In genomic region chr1:6857831-6858230, GRCh38 we compare ENCODE assay signal across 20 cellular contexts.
DNase-seq lines count a peak whose midpoint lies in the region; ATAC-seq, FAIRE-seq and TF ChIP-seq lines count a peak whose summit lies in the region.
"Had no signal": no experiment of that assay in that cellular context is flagged by ENCODE, and none has a peak within 500 bp of the region (broad histone marks: within the 10 kb centered on the region; RNA-seq: fewer than 3 reads in every experiment).

No MANE protein-coding gene starts in this region.

- H3K4me1 ChIP-seq in GM12878 (ENCODE audit: control insufficient read depth, insufficient read depth, low read length), result peaks cover 22% of the 10 kb centered on the region
- peaks cover 0 to 22% (median 11%) of the 10 kb centered on the region in 12 donors for H3K4me1 ChIP-seq in heart left ventricle
- H3K4me1 ChIP-seq: BE2C had no signal

- BruUV-seq in GM12878 (replicated peaks; lab: Mats Ljungman, UMichigan), result TSS peak; percentile 4

- H3K4me1 Mint-ChIP-seq in HFFc6 (ENCODE audit: low read depth), result peaks cover 58% of the 10 kb centered on the region
- H3K4me1 Mint-ChIP-seq in osteocyte (ENCODE audit: unreplicated experiment), result peaks cover 49% of the 10 kb centered on the region
- no peaks in the 10 kb centered on the region for H3K4me1 Mint-ChIP-seq in activated CD4-positive, alpha-beta T cell treated with anti-CD3 and anti-CD28 coated beads, Interleukin-2, amount 10 ng/mL, durations not matched to agents 7 days and 5 days

- WGBS in GM12878 (ENCODE audit: insufficient coverage, insufficient replicate concordance, low lambda C conversion rate, missing lambda C conversion rate), result 83% methylated on average over 2 of the region's 2 CpGs
- WGBS in heart left ventricle, 4 donors, result 92 to 97% (median 95%) methylated on average over 2 of the region's 2 CpGs

- peak overlapping the region; percentile 11; the same call in 1 of the 2 replicates for H3K27ac Mint-ChIP-seq in HFFc6
- peak overlapping the region; percentile 55 for H3K27ac Mint-ChIP-seq in osteocyte (ENCODE audit: unreplicated experiment)
- no peak overlapping the region for H3K27ac Mint-ChIP-seq in activated CD4-positive, alpha-beta T cell treated with anti-CD3 and anti-CD28 coated beads, Interleukin-2, amount 10 ng/mL, durations not matched to agents 7 days and 5 days
- H3K27ac Mint-ChIP-seq: H9 had no signal

- H3K27ac ChIP-seq in GM12878 (ENCODE audit: control insufficient read depth, insufficient read depth), result no peak overlapping the region
- H3K27ac ChIP-seq in heart left ventricle, result no peak overlapping the region
- H3K27ac ChIP-seq: HL-60 had no signal

- H3K27me3 Mint-ChIP-seq in HFFc6 (ENCODE audit: insufficient read depth) (peaks cover 2% of the 10 kb centered on the region; the same call in 1 of the 2 replicates), osteocyte (ENCODE audit: unreplicated experiment) (no peaks in the 10 kb centered on the region)
- no peaks in the 10 kb centered on the region for H3K27me3 Mint-ChIP-seq in activated CD4-positive, alpha-beta T cell treated with anti-CD3 and anti-CD28 coated beads, Interleukin-2, amount 10 ng/mL, durations not matched to agents 7 days and 5 days
- H3K27me3 Mint-ChIP-seq: CD4-positive, CD25-positive, alpha-beta regulatory T cell had no signal

- SMC1A ChIA-PET in GM12878 (lab: Charles Lee; ENCODE audit: uncharacterized antibody, unreplicated experiment), result interaction anchor here (1.4 to 1.8 kb wide), 3 partner anchors 13 to 33 kb away, joined by 4 to 7 read pairs (median 5); no protein-coding TSS in a partner anchor

- H3K9me3 ChIP-seq in GM12878 (replicated peaks; ENCODE audit: control insufficient read depth, insufficient read depth, low read length) (no peaks in the 10 kb centered on the region), heart left ventricle (peaks cover 0 to 5% (median 0%) of the 10 kb centered on the region in 12 donors)
- H3K9me3 ChIP-seq: BE2C, Caco-2 had no signal

- in situ Hi-C loops in GM12878 (cut with MboI), result no loop called here

- FAIRE-seq in GM12878 (lab: Jason Lieb, UNC), result no peak
- FAIRE-seq: A204.1, D721Med, H1 had no signal

- CTCF ChIA-PET in GM12878 (lab: Yijun Ruan, JAX), result interaction anchor here (1.0 kb wide), 1 partner anchor 13 kb away, joined by 3 read pairs; no protein-coding TSS in a partner anchor
- CTCF ChIA-PET in activated CD4-positive, alpha-beta T cell treated with anti-CD3 and anti-CD28 coated beads, Interleukin-2, amount 10 ng/mL, durations not matched to agents 7 days and 5 days (lab: Charles Lee), result no interaction called here

- H3K27me3 ChIP-seq in GM12878 (replicated peaks in 1 of 2; ENCODE audit: control insufficient read depth in 2 of 2, insufficient read depth in 2 of 2, low read length in 1 of 2) (no peaks in the 10 kb centered on the region), heart left ventricle (no peaks in the 10 kb centered on the region)
- H3K27me3 ChIP-seq: BE2C had no signal

- peaks cover 5% of the 10 kb centered on the region; the same call in 1 of the 2 replicates for H3K79me2 ChIP-seq in GM12878 (ENCODE audit: control insufficient read depth, insufficient read depth, low read length)

- DNase-seq in HFFc6 (no peak), GM12878 (ENCODE audit: low read depth, low spot score) (no peak), osteocyte (ENCODE audit: extremely low spot score, unreplicated experiment) (no peak), iPS-NIHi7 (ENCODE audit: extremely low spot score) (no peak), heart left ventricle (no peak)
- DNase-seq in activated CD4-positive, alpha-beta T cell treated with anti-CD3 and anti-CD28 coated beads, Interleukin-2, amount 10 ng/mL, durations not matched to agents 7 days and 5 days, result no peak
- DNase-seq: ACHN; BE2C; C1 segment of cervical spinal cord; Caco-2; CD4-positive, CD25-positive, alpha-beta regulatory T cell; DMS153; DMS79; GDM1; H9; KBM-7 had no signal

- TF ChIP-seq RAD21 in GM12878 (IDR thresholded peaks at IDR 0.05; ENCODE audit: insufficient read depth, low read depth, low read length), result no peak

- TF ChIP-seq POLR2A in GM12878 (IDR thresholded peaks at IDR 0.05; ENCODE audit: low read depth, low read length) (no peak), heart left ventricle (IDR thresholded peaks at IDR 0.05) (no peak)

- intact Hi-C loops in GM12878 (cut with micrococcal nuclease; ENCODE audit: unreplicated experiment), result no loop called here
- intact Hi-C loops in heart left ventricle (cut with DNase I), result no loop called here

- H3K36me3 ChIP-seq in GM12878 (ENCODE audit: control insufficient read depth in 2 of 2, insufficient read depth in 2 of 2, low read length in 1 of 2) (no peaks in the 10 kb centered on the region; a peak in 2 of 4 replicates), heart left ventricle (peaks cover 0 to 16% (median 6%) of the 10 kb centered on the region in 9 donors)
- H3K36me3 ChIP-seq: BE2C had no signal

- H3K4me3 ChIP-seq in GM12878, result no peak overlapping the region
- H3K4me3 ChIP-seq in heart left ventricle, result no peak overlapping the region

- no peak overlapping the region for H3K4me3 Mint-ChIP-seq in HFFc6
- H3K4me3 Mint-ChIP-seq in osteocyte (ENCODE audit: unreplicated experiment), result no peak overlapping the region
- H3K4me3 Mint-ChIP-seq in activated CD4-positive, alpha-beta T cell treated with anti-CD3 and anti-CD28 coated beads, Interleukin-2, amount 10 ng/mL, durations not matched to agents 7 days and 5 days, result no peak overlapping the region
- H3K4me3 Mint-ChIP-seq: CD4-positive, CD25-positive, alpha-beta regulatory T cell; H9 had no signal

- no peaks in the 10 kb centered on the region for H4K20me1 ChIP-seq in GM12878 (ENCODE audit: control insufficient read depth, insufficient read depth)

- H3K4me2 ChIP-seq in GM12878 (ENCODE audit: control insufficient read depth, insufficient read depth), result no peak overlapping the region

- no peak overlapping the region for H2AFZ ChIP-seq in GM12878 (ENCODE audit: control insufficient read depth, low read depth, low read length)

- RAD21 ChIA-PET in GM12878 (lab: Charles Lee; ENCODE audit: unreplicated experiment), result interaction anchor here (0.8 kb wide), 1 partner anchor 11 kb away, joined by 3 read pairs; no protein-coding TSS in a partner anchor

- no peak overlapping the region for H3K9ac ChIP-seq in GM12878 (ENCODE audit: control insufficient read depth, insufficient read depth, low read length)

- H3K9me3 Mint-ChIP-seq in HFFc6 (peaks cover 4% of the 10 kb centered on the region; the same call in 1 of the 2 replicates), osteocyte (ENCODE audit: unreplicated experiment) (peaks cover 4% of the 10 kb centered on the region)
- no peaks in the 10 kb centered on the region for H3K9me3 Mint-ChIP-seq in activated CD4-positive, alpha-beta T cell treated with anti-CD3 and anti-CD28 coated beads, Interleukin-2, amount 10 ng/mL, durations not matched to agents 7 days and 5 days
- H3K9me3 Mint-ChIP-seq: CD4-positive, CD25-positive, alpha-beta regulatory T cell had no signal

- ATAC-seq in GM12878 (no peak), heart left ventricle (no peak)

- no peak for TF ChIP-seq CTCF in HFFc6 (IDR thresholded peaks at IDR 0.05)
- TF ChIP-seq CTCF in GM12878 (IDR thresholded peaks at IDR 0.05 in 2 of 3, conservative IDR thresholded peaks at IDR 0.05 in 1 of 3; ENCODE audit: control insufficient read depth in 2 of 3, extremely low read depth in 1 of 3, insufficient read depth in 1 of 3, low read depth in 3 of 3, low read length in 3 of 3), result no peak
- TF ChIP-seq CTCF in osteocyte (IDR thresholded peaks at IDR 0.05), result no peak
- TF ChIP-seq CTCF in heart left ventricle (IDR thresholded peaks at IDR 0.05), result no peak

- TF ChIP-seq EP300 in GM12878 (IDR thresholded peaks at IDR 0.05; ENCODE audit: borderline replicate concordance in 1 of 2, control insufficient read depth in 1 of 2, low read depth in 2 of 2, low read length in 2 of 2), result no peak

- POLR2A ChIA-PET in GM12878 (lab: Charles Lee), result interaction anchor here (0.6 kb wide), 1 partner anchor 51 kb away, joined by 4 read pairs; no protein-coding TSS in a partner anchor
- POLR2A ChIA-PET in activated CD4-positive, alpha-beta T cell treated with anti-CD3 and anti-CD28 coated beads, Interleukin-2, amount 10 ng/mL, durations not matched to agents 7 days and 5 days (lab: Charles Lee), result no interaction called here

- H3K36me3 Mint-ChIP-seq in HFFc6 (ENCODE audit: low read depth) (peaks cover 38% of the 10 kb centered on the region), osteocyte (ENCODE audit: unreplicated experiment) (peaks cover 25% of the 10 kb centered on the region)
- peaks cover 6% of the 10 kb centered on the region for H3K36me3 Mint-ChIP-seq in activated CD4-positive, alpha-beta T cell treated with anti-CD3 and anti-CD28 coated beads, Interleukin-2, amount 10 ng/mL, durations not matched to agents 7 days and 5 days (ENCODE audit: low read depth)

TF ChIP-seq in GM12878, 131 proteins besides CTCF, POLR2A, EP300 and RAD21:
- TF ChIP-seq POU2F2 (IDR thresholded peaks at IDR 0.05; ENCODE audit: borderline replicate concordance, low read depth, low read length) (no peak), ZNF24 (IDR thresholded peaks at IDR 0.05) (0 out of 2 replicates have a peak, but pooled peaks have one; percentile 25), STAT3 (IDR thresholded peaks at IDR 0.05; ENCODE audit: low read depth, low read length) (no peak)
